ENCODE assay signal across 23 cellular contexts in the genomic region with DNA sequence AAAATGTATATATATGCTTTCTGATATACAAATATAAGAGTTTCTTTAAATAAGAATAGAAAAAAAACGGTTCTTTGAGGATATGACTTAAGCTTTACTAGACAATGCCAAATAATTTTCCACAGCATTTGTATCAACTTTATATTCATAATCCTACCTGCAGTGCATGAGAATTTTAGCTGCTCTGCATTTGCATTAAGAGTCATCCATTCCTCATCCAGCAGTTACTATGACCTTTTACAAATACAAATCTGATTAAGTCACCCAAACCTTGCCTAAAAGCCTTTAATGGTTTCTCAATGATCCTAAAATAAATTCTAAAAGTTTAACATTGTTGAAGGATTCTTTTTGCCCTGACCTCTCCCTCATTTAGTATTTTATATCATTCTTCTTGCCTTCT.
"Had no signal": no experiment of that assay in that cellular context is flagged by ENCODE, and none has a peak within 500 bp of the region (broad histone marks: within the 10 kb centered on the region; RNA-seq: fewer than 3 reads in every experiment).

No MANE protein-coding gene starts in this region.

- H3K4me3 Mint-ChIP-seq: IgD-negative memory B cell had no signal

- H3K36me3 ChIP-seq: Peyer's patch, SJSA1 had no signal

- H3K9me3 ChIP-seq: Peyer's patch, SJSA1 had no signal

- H3K27ac ChIP-seq: KMS-11, Peyer's patch, SJSA1, SK-N-MC had no signal

- FAIRE-seq: HepG2, K562 had no signal

- H3K9ac ChIP-seq: KMS-11 had no signal

- H3K4me3 ChIP-seq: K562, Peyer's patch, SJSA1, SK-N-MC had no signal

- H3K27me3 Mint-ChIP-seq: IgD-negative memory B cell had no signal

- ATAC-seq: HepG2, K562, Right ventricle myocardium inferior had no signal

- H3K27ac Mint-ChIP-seq: IgD-negative memory B cell had no signal

- H3K27me3 ChIP-seq: Peyer's patch, SJSA1 had no signal

- H3K4me1 Mint-ChIP-seq: IgD-negative memory B cell had no signal

- DNase-seq: Kasumi-1, MM.1S, NCI-H1092 treated with DMSO at 0.1 percent for 48 hours, NCI-H1436, NCI-H187, NCI-H2029, NCI-H2081 treated with DMSO at 0.1 percent for 48 hours, NCI-H2171, NCI-H226, NCI-H446, NCI-H510A, NCI-H524 treated with DMSO at 0.1 percent for 48 hours, NCI-H69, NCI-H774, Peyer's patch, SHP77 treated with DMSO at 0.1 percent for 48 hours had no signal

- H3K4me1 ChIP-seq: Peyer's patch, SJSA1 had no signal

- H3K36me3 Mint-ChIP-seq: IgD-negative memory B cell had no signal

- H3K4me2 ChIP-seq: KMS-11 had no signal
